In genomic region chr4:128287159-128287870, GRCh38 we compare ENCODE assay signal across 1 cellular context.
TF ChIP-seq lines count a peak whose summit lies in the region.

PGRMC2 (minus strand) TSS chr4:128287813; CDS start chr4:128287790, 23 bp downstream.

TF ChIP-seq in GM23338, 12 proteins besides CTCF, POLR2A, EP300 and RAD21 (continued from another document):
- TF ChIP-seq, protein P1, sequence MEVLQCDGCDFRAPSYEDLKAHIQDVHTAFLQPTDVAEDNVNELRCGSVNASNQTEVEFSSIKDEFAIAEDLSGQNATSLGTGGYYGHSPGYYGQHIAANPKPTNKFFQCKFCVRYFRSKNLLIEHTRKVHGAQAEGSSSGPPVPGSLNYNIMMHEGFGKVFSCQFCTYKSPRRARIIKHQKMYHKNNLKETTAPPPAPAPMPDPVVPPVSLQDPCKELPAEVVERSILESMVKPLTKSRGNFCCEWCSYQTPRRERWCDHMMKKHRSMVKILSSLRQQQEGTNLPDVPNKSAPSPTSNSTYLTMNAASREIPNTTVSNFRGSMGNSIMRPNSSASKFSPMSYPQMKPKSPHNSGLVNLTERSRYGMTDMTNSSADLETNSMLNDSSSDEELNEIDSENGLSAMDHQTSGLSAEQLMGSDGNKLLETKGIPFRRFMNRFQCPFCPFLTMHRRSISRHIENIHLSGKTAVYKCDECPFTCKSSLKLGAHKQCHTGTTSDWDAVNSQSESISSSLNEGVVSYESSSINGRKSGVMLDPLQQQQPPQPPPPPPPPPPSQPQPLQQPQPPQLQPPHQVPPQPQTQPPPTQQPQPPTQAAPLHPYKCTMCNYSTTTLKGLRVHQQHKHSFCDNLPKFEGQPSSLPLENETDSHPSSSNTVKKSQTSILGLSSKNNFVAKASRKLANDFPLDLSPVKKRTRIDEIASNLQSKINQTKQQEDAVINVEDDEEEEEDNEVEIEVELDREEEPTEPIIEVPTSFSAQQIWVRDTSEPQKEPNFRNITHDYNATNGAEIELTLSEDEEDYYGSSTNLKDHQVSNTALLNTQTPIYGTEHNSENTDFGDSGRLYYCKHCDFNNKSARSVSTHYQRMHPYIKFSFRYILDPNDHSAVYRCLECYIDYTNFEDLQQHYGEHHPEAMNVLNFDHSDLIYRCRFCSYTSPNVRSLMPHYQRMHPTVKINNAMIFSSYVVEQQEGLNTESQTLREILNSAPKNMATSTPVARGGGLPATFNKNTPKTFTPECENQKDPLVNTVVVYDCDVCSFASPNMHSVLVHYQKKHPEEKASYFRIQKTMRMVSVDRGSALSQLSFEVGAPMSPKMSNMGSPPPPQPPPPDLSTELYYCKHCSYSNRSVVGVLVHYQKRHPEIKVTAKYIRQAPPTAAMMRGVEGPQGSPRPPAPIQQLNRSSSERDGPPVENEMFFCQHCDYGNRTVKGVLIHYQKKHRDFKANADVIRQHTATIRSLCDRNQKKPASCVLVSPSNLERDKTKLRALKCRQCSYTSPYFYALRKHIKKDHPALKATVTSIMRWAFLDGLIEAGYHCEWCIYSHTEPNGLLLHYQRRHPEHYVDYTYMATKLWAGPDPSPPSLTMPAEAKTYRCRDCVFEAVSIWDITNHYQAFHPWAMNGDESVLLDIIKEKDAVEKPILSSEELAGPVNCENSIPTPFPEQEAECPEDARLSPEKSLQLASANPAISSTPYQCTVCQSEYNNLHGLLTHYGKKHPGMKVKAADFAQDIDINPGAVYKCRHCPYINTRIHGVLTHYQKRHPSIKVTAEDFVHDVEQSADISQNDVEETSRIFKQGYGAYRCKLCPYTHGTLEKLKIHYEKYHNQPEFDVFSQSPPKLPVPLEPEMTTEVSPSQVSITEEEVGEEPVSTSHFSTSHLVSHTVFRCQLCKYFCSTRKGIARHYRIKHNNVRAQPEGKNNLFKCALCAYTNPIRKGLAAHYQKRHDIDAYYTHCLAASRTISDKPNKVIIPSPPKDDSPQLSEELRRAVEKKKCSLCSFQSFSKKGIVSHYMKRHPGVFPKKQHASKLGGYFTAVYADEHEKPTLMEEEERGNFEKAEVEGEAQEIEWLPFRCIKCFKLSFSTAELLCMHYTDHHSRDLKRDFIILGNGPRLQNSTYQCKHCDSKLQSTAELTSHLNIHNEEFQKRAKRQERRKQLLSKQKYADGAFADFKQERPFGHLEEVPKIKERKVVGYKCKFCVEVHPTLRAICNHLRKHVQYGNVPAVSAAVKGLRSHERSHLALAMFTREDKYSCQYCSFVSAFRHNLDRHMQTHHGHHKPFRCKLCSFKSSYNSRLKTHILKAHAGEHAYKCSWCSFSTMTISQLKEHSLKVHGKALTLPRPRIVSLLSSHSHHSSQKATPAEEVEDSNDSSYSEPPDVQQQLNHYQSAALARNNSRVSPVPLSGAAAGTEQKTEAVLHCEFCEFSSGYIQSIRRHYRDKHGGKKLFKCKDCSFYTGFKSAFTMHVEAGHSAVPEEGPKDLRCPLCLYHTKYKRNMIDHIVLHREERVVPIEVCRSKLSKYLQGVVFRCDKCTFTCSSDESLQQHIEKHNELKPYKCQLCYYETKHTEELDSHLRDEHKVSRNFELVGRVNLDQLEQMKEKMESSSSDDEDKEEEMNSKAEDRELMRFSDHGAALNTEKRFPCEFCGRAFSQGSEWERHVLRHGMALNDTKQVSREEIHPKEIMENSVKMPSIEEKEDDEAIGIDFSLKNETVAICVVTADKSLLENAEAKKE (CRISPR knock-in tag; IDR thresholded peaks at IDR 0.05): no peak
- TF ChIP-seq NANOG (IDR thresholded peaks at IDR 0.05; ENCODE audit: borderline replicate concordance) (no peak), ZNF114 (CRISPR knock-in tag; IDR thresholded peaks at IDR 0.05) (no peak), EZH2phosphoT487 (IDR thresholded peaks at IDR 0.05; ENCODE audit: unreplicated experiment) (no peak)
